ENCODE assay signal across 9 cellular contexts in the genomic region with DNA sequence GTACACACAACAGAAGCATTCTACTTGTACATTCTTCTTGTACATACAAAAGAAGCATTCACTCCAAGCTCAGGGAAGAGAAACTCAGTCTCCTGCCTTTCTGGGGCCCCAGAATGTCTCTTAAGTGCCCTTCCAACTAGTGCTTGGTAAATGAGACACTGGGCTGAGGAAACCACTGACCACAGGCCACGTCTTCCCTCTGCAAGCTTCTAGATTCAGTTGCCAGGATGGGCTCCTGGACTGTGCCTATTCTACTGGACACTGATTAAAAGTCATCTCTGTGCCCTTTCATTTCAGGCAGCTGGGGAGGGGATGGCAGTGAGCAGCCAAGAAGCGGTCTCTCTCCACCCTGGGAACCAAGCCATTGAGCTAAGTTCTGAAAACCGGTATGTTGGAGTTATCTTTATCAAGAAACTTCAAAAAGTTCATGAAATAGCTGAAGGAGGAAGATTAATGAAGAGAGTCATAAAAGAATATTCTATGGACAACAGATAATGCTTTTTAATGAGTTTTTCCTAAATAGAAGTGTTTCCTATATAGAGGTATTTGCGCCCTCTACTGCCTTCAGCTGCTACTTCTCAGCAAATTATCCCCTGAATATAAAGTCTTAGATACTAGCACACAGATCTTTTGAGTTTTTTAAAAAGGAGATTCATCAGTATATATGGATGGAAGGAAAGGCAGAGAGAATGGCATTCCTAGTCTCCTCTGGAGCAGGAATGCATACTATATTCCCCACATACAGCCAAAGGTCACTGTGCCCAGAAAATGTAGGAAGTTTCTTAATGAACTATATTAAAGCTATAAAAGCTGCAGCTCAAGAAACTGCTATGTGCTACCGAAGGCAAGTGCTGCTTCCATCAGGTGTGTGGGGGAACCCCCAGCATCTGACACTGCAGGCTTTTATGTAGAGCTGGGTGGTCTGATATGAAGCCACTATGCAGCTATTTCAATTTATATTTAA. TPM values are rescaled to one million over a fixed set of nuclear protein-coding genes. Genes with fewer than 3 reads are reported as not detected.
A peak's percentile ranks its signal among the peaks of the same experiment; 100 is the strongest.
DNase-seq lines count a peak whose midpoint lies in the region; ATAC-seq, FAIRE-seq and TF ChIP-seq lines count a peak whose summit lies in the region.
"Had no signal": no experiment of that assay in that cellular context is flagged by ENCODE, and none has a peak within 500 bp of the region (broad histone marks: within the 10 kb centered on the region; RNA-seq: fewer than 3 reads in every experiment).

No MANE protein-coding gene starts in this region.

- peak overlapping the region in 1 of 2 experiments; percentile 50; a peak in 2 of 6 replicates for H3K27ac ChIP-seq in A549
- H3K27ac ChIP-seq in foreskin keratinocyte, result no peak overlapping the region
- peak overlapping the region; percentile 78 for H3K27ac ChIP-seq in substantia nigra (ENCODE audit: low read depth, low read length, poor library complexity, severe bottlenecking)
- no peak overlapping the region for H3K27ac ChIP-seq in small intestine (ENCODE audit: low read depth in 1 of 2, low read length in 1 of 2)

- TF ChIP-seq POLR2A in A549 (IDR thresholded peaks at IDR 0.05; ENCODE audit: low read length), result no peak

- H3K4me3 ChIP-seq in A549, result no peak overlapping the region
- H3K4me3 ChIP-seq in small intestine (ENCODE audit: low read depth in 1 of 2, low read length in 2 of 2), result no peak overlapping the region

- DNase-seq in A549 (ENCODE audit: low read depth in 1 of 2, low spot score in 1 of 2), result peak in 1 of 2 experiments; percentile 20
- DNase-seq in GM10248 (ENCODE audit: extremely low spot score), result peak; percentile 46
- peak; percentile 58 for DNase-seq in SK-MEL-5 (ENCODE audit: low read depth, low spot score)
- no peak for DNase-seq in foreskin keratinocyte
- DNase-seq in substantia nigra (lab: John Stamatoyannopoulos, UW), result peak in 26 of 49 donors; percentile 14 to 55 (median 30)
- DNase-seq in NCI-H2227 treated with DMSO at 0.1 percent for 48 hours (lab: John Stamatoyannopoulos, UW), result no peak
- no peak for DNase-seq in small intestine
- no peak for DNase-seq in activated naive CD4-positive, alpha-beta T cell treated with anti-CD3 and anti-CD28 coated beads, Interleukin-2, amount 50 U/mL, for 16 hours
- DNase-seq: stimulated activated naive B cell treated with anti-CD40 and anti-IgM and Interleukin-4, amounts not matched to agents 10 μg/mL and 1 μg/mL and 100 μg/mL, for 72 hours had no signal

- TF ChIP-seq CTCF in A549 (IDR thresholded peaks at IDR 0.05) (peak; percentile 79), GM10248 (IDR thresholded peaks at IDR 0.05; ENCODE audit: control extremely low read depth, extremely low read depth, low read depth, missing control alignments) (peak; percentile 70), foreskin keratinocyte (conservative IDR thresholded peaks at IDR 0.05) (peak; percentile 81)

- whole genome bisulfite sequencing in A549 (ENCODE audit: missing lambda C conversion rate), result 65% methylated on average over 5 of the region's 5 CpGs
- WGBS in small intestine, 3 donors, result 49 to 55% (median 53%) methylated on average over 5 of the region's 5 CpGs

- H3K4me1 ChIP-seq in A549, result peaks cover 18% of the 10 kb centered on the region
- H3K4me1 ChIP-seq in foreskin keratinocyte, result no peaks in the 10 kb centered on the region
- H3K4me1 ChIP-seq in small intestine (ENCODE audit: control insufficient read depth in 2 of 2, insufficient read depth in 1 of 2, low read depth in 1 of 2, low read length in 1 of 2), result no peaks in the 10 kb centered on the region

- in situ Hi-C loops in SK-MEL-5 (cut with HindIII; ENCODE audit: low pct_unique_long_range_greater_than_20kb, low sequenced_read_pairs), result no loop called here

- peak; percentile 77 to 78 for TF ChIP-seq RAD21 in A549 (conservative IDR thresholded peaks at IDR 0.05 in 1 of 2, IDR thresholded peaks at IDR 0.05 in 1 of 2)

- H3K9me3 ChIP-seq in A549 (no peaks in the 10 kb centered on the region), small intestine (ENCODE audit: control insufficient read depth, low read depth) (no peaks in the 10 kb centered on the region)

- POLR2A ChIA-PET in A549 (lab: Yijun Ruan, JAX), result interaction anchor here (1.1 kb wide), 1 partner anchor 17 kb away, joined by 3 read pairs; no protein-coding TSS in a partner anchor
- POLR2A ChIA-PET in GM10248 (lab: Yijun Ruan, JAX), result no interaction called here

- FAIRE-seq in A549 (lab: Jason Lieb, UNC), result no peak
- FAIRE-seq in small intestine (lab: Jason Lieb, UNC), result no peak

- CTCF ChIA-PET in A549 (lab: Yijun Ruan, JAX), result interaction anchor here (0.6 to 3.2 kb wide), 44 partner anchors 8 to 156 kb away, joined by 3 to 27 read pairs (median 5); a partner anchor contains a TSS
- CTCF ChIA-PET in GM10248 (lab: Yijun Ruan, JAX), result interaction anchor here (1.0 to 4.5 kb wide), 40 partner anchors 9 to 303 kb away, joined by 3 to 46 read pairs (median 8); a partner anchor contains a TSS

- H3K27me3 ChIP-seq in foreskin keratinocyte (no peaks in the 10 kb centered on the region), small intestine (ENCODE audit: control insufficient read depth in 2 of 2, insufficient read depth in 2 of 2, low read length in 2 of 2) (no peaks in the 10 kb centered on the region)

- peak in 1 of 2 experiments; percentile 74; a peak in 3 of 6 replicates for ATAC-seq in A549
- ATAC-seq in foreskin keratinocyte, result no peak

- no peaks in the 10 kb centered on the region for H3K36me3 ChIP-seq in small intestine (ENCODE audit: control insufficient read depth in 2 of 2, insufficient read depth in 2 of 2, low read length in 2 of 2)

- TF ChIP-seq EP300 in A549 (IDR thresholded peaks at IDR 0.05), result no peak

- H3K4me2 ChIP-seq in A549, result no peak overlapping the region

TF ChIP-seq in A549, 52 proteins besides CTCF, POLR2A, EP300 and RAD21:
- TF ChIP-seq SMC3 (IDR thresholded peaks at IDR 0.05), result peak; percentile 91
- TF ChIP-seq KDM5A (IDR thresholded peaks at IDR 0.05), result no peak

RNA-seq across cellular contexts. Expression of a gene that starts 8.4 kb away (rescaled TPM):
- polyA plus RNA-seq in A549 (2011; rRNA removed), result not detected in 2 replicates
- not detected in 2 replicates for polyA plus RNA-seq in A549 (2012; cell fraction: cytosol; rRNA removed)
- polyA plus RNA-seq in A549 (2012; cell fraction: nucleus; rRNA removed), result not detected in 2 replicates
- polyA plus RNA-seq in A549 (2017; fragmentation: RNase III; extraction: RNeasy Plus Mini Kit Qiagen cat#74134 plus additional on column Dnase treatment), result not detected in 3 replicates
- polyA minus RNA-seq in A549 (2011; rRNA and poly(A)+ RNA removed), result not detected in 2 replicates
- total RNA-seq in SK-MEL-5 (2014; rRNA removed; shearing (Covaris generic)), result not detected in 2 replicates
- not detected in 2 replicates for polyA plus RNA-seq in SK-MEL-5 (2015; cell fraction: cytosol; rRNA removed)
- polyA plus RNA-seq in SK-MEL-5 (2015; cell fraction: nucleus; rRNA removed), result not detected in 2 replicates
- not detected in 2 replicates for total RNA-seq in foreskin keratinocyte
- polyA plus RNA-seq in foreskin keratinocyte, result not detected in 2 replicates
- polyA plus RNA-seq in small intestine, result not detected

RNA-seq across cellular contexts. Expression of a gene that starts 23.0 kb away (rescaled TPM):
- polyA plus RNA-seq in A549 (2011; rRNA removed) (2.0 and 2.5 TPM in 2 replicates), A549 (2017; fragmentation: RNase III; extraction: RNeasy Plus Mini Kit Qiagen cat#74134 plus additional on column Dnase treatment) (2.1 to 3.7 TPM (median 2.8 TPM) in 3 replicates), foreskin keratinocyte (49.0 and 65.0 TPM in 2 replicates), small intestine (1 to 10 TPM; 1.4 to 7.5 (median 2.0) TPM)
- polyA plus RNA-seq in A549 (2012; cell fraction: cytosol; rRNA removed), result 0.40 and 0.52 TPM in 2 replicates
- 0.14 and 0.24 TPM in 2 replicates for polyA plus RNA-seq in A549 (2012; cell fraction: nucleus; rRNA removed)
- polyA minus RNA-seq in A549 (2011; rRNA and poly(A)+ RNA removed), result 0.17 and 0.29 TPM in 2 replicates
- 0.24 and 1.3 TPM in 2 replicates for total RNA-seq in SK-MEL-5 (2014; rRNA removed; shearing (Covaris generic))
- polyA plus RNA-seq in SK-MEL-5 (2015; cell fraction: cytosol; rRNA removed), result 0.42 and 0.89 TPM in 2 replicates
- polyA plus RNA-seq in SK-MEL-5 (2015; cell fraction: nucleus; rRNA removed), result 0.57 and 1.9 TPM in 2 replicates
- 70.6 and 111 TPM in 2 replicates for total RNA-seq in foreskin keratinocyte

RNA-seq across cellular contexts. Expression of a gene that starts 41.6 kb away (rescaled TPM):
- polyA plus RNA-seq in A549 (2011; rRNA removed) (1.5 and 1.6 TPM in 2 replicates), A549 (2017; fragmentation: RNase III; extraction: RNeasy Plus Mini Kit Qiagen cat#74134 plus additional on column Dnase treatment) (2.1 to 2.4 TPM (median 2.2 TPM) in 3 replicates), foreskin keratinocyte (37.5 and 48.5 TPM in 2 replicates), small intestine (10 to 100 TPM; 16.2 to 17.2 (median 16.6) TPM)
- polyA plus RNA-seq in A549 (2012; cell fraction: cytosol; rRNA removed), result 0.33 and 0.36 TPM in 2 replicates
- 0.16 and 0.18 TPM in 2 replicates for polyA plus RNA-seq in A549 (2012; cell fraction: nucleus; rRNA removed)
- 0.10 and 0.41 TPM in 2 replicates for polyA minus RNA-seq in A549 (2011; rRNA and poly(A)+ RNA removed)
- 4.5 and 5.0 TPM in 2 replicates for total RNA-seq in SK-MEL-5 (2014; rRNA removed; shearing (Covaris generic))
- polyA plus RNA-seq in SK-MEL-5 (2015; cell fraction: cytosol; rRNA removed), result 4.9 and 5.1 TPM in 2 replicates
- 1.3 and 1.6 TPM in 2 replicates for polyA plus RNA-seq in SK-MEL-5 (2015; cell fraction: nucleus; rRNA removed)
- 54.8 and 78.5 TPM in 2 replicates for total RNA-seq in foreskin keratinocyte

RNA-seq across cellular contexts. Expression of a gene that starts 44.9 kb away (rescaled TPM):
- polyA plus RNA-seq in A549 (2011; rRNA removed), result 10.1 and 11.5 TPM in 2 replicates
- 2.0 and 2.1 TPM in 2 replicates for polyA plus RNA-seq in A549 (2012; cell fraction: cytosol; rRNA removed)
- polyA plus RNA-seq in A549 (2012; cell fraction: nucleus; rRNA removed), result 0.95 and 1.3 TPM in 2 replicates
- polyA plus RNA-seq in A549 (2017; fragmentation: RNase III; extraction: RNeasy Plus Mini Kit Qiagen cat#74134 plus additional on column Dnase treatment), result 7.8 to 8.0 TPM (median 7.9 TPM) in 3 replicates
- polyA minus RNA-seq in A549 (2011; rRNA and poly(A)+ RNA removed), result 4.1 and 4.8 TPM in 2 replicates
- 9.3 and 10.3 TPM in 2 replicates for total RNA-seq in SK-MEL-5 (2014; rRNA removed; shearing (Covaris generic))
- polyA plus RNA-seq in SK-MEL-5 (2015; cell fraction: cytosol; rRNA removed), result 5.4 and 6.3 TPM in 2 replicates
- polyA plus RNA-seq in SK-MEL-5 (2015; cell fraction: nucleus; rRNA removed), result 4.3 and 5.6 TPM in 2 replicates
- 30.5 and 32.5 TPM in 2 replicates for total RNA-seq in foreskin keratinocyte
- 11.3 and 12.4 TPM in 2 replicates for polyA plus RNA-seq in foreskin keratinocyte
- 1 to 10 TPM; 4.5 to 8.8 (median 7.0) TPM for polyA plus RNA-seq in small intestine

Comparison
In these comparisons a context has a peak if more than half of its experiments do, and no peak if none do; other contexts are left out.
1. DNase-seq: peak in GM10248 (single experiment), SK-MEL-5 (single experiment) and substantia nigra (26 of 49); none in foreskin keratinocyte (0 of 2), NCI-H2227 treated with DMSO at 0.1 percent for 48 hours (single experiment), small intestine (single experiment) and activated naive CD4-positive, alpha-beta T cell treated with anti-CD3 and anti-CD28 coated beads, Interleukin-2, amount 50 U/mL, for 16 hours (single experiment).
2. RNA of a gene that starts 41.6 kb away (polyA plus RNA-seq): 37.5 to 48.5 TPM in foreskin keratinocyte and 16.2 to 17.2 TPM in small intestine; 0.16 to 2.4 TPM in A549; every median in the first group is over 4 times any median in the second.
3. Peak in every context shown above with its lines, with median percentiles within 50 percentile points of each other: CTCF ChIP-seq.